In the genomic region with DNA sequence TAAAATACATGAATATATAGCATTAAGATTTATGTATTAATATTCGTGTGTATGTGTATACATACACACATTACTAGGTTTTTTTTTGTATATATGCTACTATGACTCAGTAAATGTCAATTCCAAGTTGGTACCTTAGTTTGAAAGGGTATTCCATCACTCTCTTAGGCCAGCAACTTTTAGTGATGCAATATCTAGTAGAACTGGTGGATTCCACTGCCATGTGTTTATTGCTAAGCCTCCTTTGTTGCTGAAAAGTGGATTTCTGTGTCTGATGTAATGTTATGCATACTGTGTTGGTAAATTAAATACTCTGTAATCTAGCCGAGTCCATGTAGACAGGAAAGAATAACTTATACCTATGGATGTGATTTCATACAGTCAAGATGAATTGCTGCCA, we compare ENCODE assay signal across 25 cellular contexts. TPM values are rescaled to one million over a fixed set of nuclear protein-coding genes. Genes with fewer than 3 reads are reported as not detected.
"Had no signal": no experiment of that assay in that cellular context is flagged by ENCODE, and none has a peak within 500 bp of the region (broad histone marks: within the 10 kb centered on the region; RNA-seq: fewer than 3 reads in every experiment).

No MANE protein-coding gene starts in this region.

- H3K79me2 ChIP-seq: hepatocyte had no signal

- H3K27me3 ChIP-seq: gastroesophageal sphincter, hepatocyte, uterus had no signal

- H3K9me3 ChIP-seq: thoracic aorta, uterus had no signal

- DNase-seq: activated CD4-positive, alpha-beta memory T cell treated with anti-CD3 and anti-CD28 coated beads for 36 hours; activated CD4-positive, alpha-beta T cell treated with anti-CD3 and anti-CD28 coated beads, Interleukin-2, amount 10 ng/mL, durations not matched to agents 24 days and 14 days; activated CD4-positive, CD25-positive, alpha-beta regulatory T cell treated with anti-CD3 and anti-CD28 coated beads, Interleukin-2, amount 50 U/mL, for 72 hours; activated CD8-positive, alpha-beta memory T cell treated with anti-CD3 and anti-CD28 coated beads, Interleukin-2, amount 50 U/mL, for 4 hours; activated gamma-delta T cell; activated naive CD4-positive, alpha-beta T cell treated with anti-CD3 and anti-CD28 coated beads, Interleukin-2, amount 10 ng/mL, durations not matched to agents 7 days and 5 days; activated naive CD8-positive, alpha-beta T cell treated with anti-CD3 and anti-CD28 coated beads, Interleukin-2, amount 10 ng/mL, durations not matched to agents 7 days and 5 days; activated T-cell treated with anti-CD3 and anti-CD28 coated beads, Interleukin-2, amount 50 U/mL, for 1 hour; amygdala; caudate nucleus; kidney; left colon; mammary epithelial cell; naive thymus-derived CD4-positive, alpha-beta T cell; right cardiac atrium; stimulated activated CD4-positive, alpha-beta T cell treated with anti-CD3 and anti-CD28 coated beads, Interleukin-4, amount 100 ng/mL, for 24 hours; uterus; WERI-Rb-1 had no signal

- H3K27ac ChIP-seq: gastroesophageal sphincter, hepatocyte, skin epidermis, thoracic aorta, uterus, WERI-Rb-1 had no signal

- H3K36me3 ChIP-seq: gastroesophageal sphincter, thoracic aorta, uterus, WERI-Rb-1 had no signal

- H3K4me2 ChIP-seq: hepatocyte had no signal

- H3K4me1 ChIP-seq: gastroesophageal sphincter, uterus had no signal

- ATAC-seq: esophagus mucosa; gastroesophageal sphincter; left colon; naive thymus-derived CD4-positive, alpha-beta T cell; right cardiac atrium; stimulated activated effector memory CD8-positive, alpha-beta T cell treated with anti-CD3 and anti-CD28 coated beads, Interleukin-12 subunit alpha, Interleukin-12 subunit beta, amount 100 ng/mL, for 72 hours had no signal

- H3K4me3 ChIP-seq: gastroesophageal sphincter, hepatocyte, skin epidermis, thoracic aorta, uterus had no signal

- H2AFZ ChIP-seq: hepatocyte had no signal

RNA-seq across cellular contexts. Expression of a gene that starts 16.9 kb away (rescaled TPM):
- polyA plus RNA-seq: endothelial cell of umbilical vein; mammary epithelial cell; naive thymus-derived CD4-positive, alpha-beta T cell had no signal
